12 cellular contexts compared by ENCODE assay signal in the genomic region with DNA sequence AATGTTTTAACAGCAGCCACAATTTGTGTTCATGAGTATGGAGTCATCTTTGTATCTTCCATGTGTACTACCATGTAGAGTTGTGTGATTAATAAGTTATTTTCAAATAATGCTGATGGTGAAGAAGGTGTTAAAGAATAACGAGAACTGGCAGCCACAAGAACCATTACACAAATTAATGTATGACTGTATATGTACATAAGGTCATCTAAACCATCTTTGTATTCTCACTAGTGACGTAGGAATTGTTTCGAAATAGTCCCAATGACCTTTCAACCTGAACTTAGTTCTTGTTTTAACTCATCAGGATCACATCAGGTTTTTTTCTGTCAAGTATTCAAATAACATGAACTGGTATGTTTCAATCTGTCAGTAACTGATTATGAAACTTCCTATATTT.
DNase-seq lines count a peak whose midpoint lies in the region; ATAC-seq and TF ChIP-seq lines count a peak whose summit lies in the region.
"Had no signal": no experiment of that assay in that cellular context is flagged by ENCODE, and none has a peak within 500 bp of the region (broad histone marks: within the 10 kb centered on the region; RNA-seq: fewer than 3 reads in every experiment).

No MANE protein-coding gene starts in this region.

- no peak overlapping the region for H3K4me3 ChIP-seq in GM12864 (ENCODE audit: low read depth, low read length)
- H3K4me3 ChIP-seq: breast epithelium had no signal

- peak; percentile 85 for ATAC-seq in GM19455 (IDR thresholded peaks at IDR 0.05; ENCODE audit: unreplicated experiment)
- ATAC-seq in HG03039 (IDR thresholded peaks at IDR 0.05; ENCODE audit: unreplicated experiment), result peak; percentile 75
- ATAC-seq: Panc1 had no signal

- peak; percentile 12 for DNase-seq in GM12864 (ENCODE audit: low read depth)
- peak; percentile 29 for DNase-seq in SKM-1 (lab: John Stamatoyannopoulos, UW; ENCODE audit: unreplicated experiment)
- no peak for DNase-seq in DMS153 treated with DMSO at 0.1 percent for 48 hours (lab: John Stamatoyannopoulos, UW; ENCODE audit: unreplicated experiment)
- no peak for DNase-seq in GOT3 (lab: John Stamatoyannopoulos, UW)
- no peak for DNase-seq in activated T-cell treated with anti-CD3 and anti-CD28 coated beads for 4 hours
- DNase-seq in activated CD4-positive, alpha-beta T cell treated with anti-CD3 and anti-CD28 coated beads, Interleukin-2, amount 50 U/mL, for 4 hours, result no peak
- DNase-seq: activated CD8-positive, alpha-beta memory T cell treated with anti-CD3 and anti-CD28 coated beads for 24 hours; naive B cell had no signal

- TF ChIP-seq CTCF in GM12864 (IDR thresholded peaks at IDR 0.05; ENCODE audit: low read depth, low read length, missing control alignments), result no peak

Comparison
In these comparisons a context has a peak if more than half of its experiments do, and no peak if none do; other contexts are left out.
1. DNase-seq: peak in GM12864 (single experiment) and SKM-1 (single experiment); none in DMS153 treated with DMSO at 0.1 percent for 48 hours (single experiment), GOT3 (single experiment), activated T-cell treated with anti-CD3 and anti-CD28 coated beads for 4 hours (single experiment) and activated CD4-positive, alpha-beta T cell treated with anti-CD3 and anti-CD28 coated beads, Interleukin-2, amount 50 U/mL, for 4 hours (0 of 2).